Comparison of ENCODE assay signal across 23 cellular contexts in the genomic region with DNA sequence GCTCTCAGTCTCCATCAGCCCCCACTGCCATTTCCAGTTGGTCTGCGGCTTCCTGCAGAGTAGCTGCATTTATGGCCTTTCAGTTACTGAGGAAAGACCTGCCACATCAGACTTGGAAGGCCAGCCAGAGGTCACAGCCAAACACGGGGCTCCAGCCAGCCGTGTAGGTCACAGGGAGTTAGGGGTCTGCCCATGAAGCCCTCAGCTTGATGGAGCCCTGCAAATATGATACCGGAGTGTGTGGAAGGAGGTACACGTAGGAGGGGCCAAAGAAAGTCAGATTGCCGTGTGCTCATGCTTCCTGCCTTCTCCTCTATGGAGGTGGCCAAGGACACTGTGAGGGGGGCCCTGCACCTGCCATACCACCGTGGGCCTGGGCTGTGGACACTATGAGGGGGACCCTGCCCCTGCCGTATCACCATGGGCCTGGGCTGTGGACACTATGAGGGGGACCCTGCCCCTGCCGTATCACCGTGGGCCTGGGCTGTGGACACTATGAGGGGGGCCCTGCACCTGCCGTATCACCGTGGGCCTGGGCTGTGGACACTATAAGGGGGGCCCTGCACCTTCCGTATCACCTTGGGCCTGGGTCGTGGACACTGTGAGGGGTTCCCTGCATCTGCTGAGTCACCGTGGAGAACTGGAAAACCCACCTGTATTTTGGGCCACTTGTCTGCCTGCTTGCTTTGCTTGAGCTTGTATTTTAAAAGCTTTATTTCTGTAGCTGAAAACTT.
DNase-seq lines count a peak whose midpoint lies in the region; FAIRE-seq and TF ChIP-seq lines count a peak whose summit lies in the region.
"Had no signal": no experiment of that assay in that cellular context is flagged by ENCODE, and none has a peak within 500 bp of the region (broad histone marks: within the 10 kb centered on the region; RNA-seq: fewer than 3 reads in every experiment).

No MANE protein-coding gene starts in this region.

- H3K36me3 ChIP-seq in endodermal cell (ENCODE audit: control insufficient read depth, insufficient read depth, low read length) = no peaks in the 10 kb centered on the region
- H3K36me3 ChIP-seq in kidney (ENCODE audit: control insufficient read depth in 1 of 2, insufficient read depth in 2 of 2, low read length in 2 of 2) = no peaks in the 10 kb centered on the region
- no peaks in the 10 kb centered on the region for H3K36me3 ChIP-seq in neuronal stem cell (replicated peaks in 1 of 2; ENCODE audit: control insufficient read depth in 2 of 2, insufficient read depth in 2 of 2, low read length in 2 of 2)
- no peaks in the 10 kb centered on the region for H3K36me3 ChIP-seq in vagina
- H3K36me3 ChIP-seq: BE2C had no signal

- no peak overlapping the region for H3K4me3 ChIP-seq in endodermal cell (ENCODE audit: low read length)
- no peak overlapping the region for H3K4me3 ChIP-seq in kidney (ENCODE audit: low read length in 2 of 2)
- no peak overlapping the region for H3K4me3 ChIP-seq in neuronal stem cell (ENCODE audit: low read length in 2 of 2)
- no peak overlapping the region for H3K4me3 ChIP-seq in vagina

- no peak overlapping the region for H4K91ac ChIP-seq in neuronal stem cell (ENCODE audit: low read depth, low read length, poor library complexity)

- H3K27ac ChIP-seq in endodermal cell (ENCODE audit: low read depth, low read length) (no peak overlapping the region), kidney (ENCODE audit: low read depth in 2 of 2, low read length in 2 of 2) (no peak overlapping the region), neuronal stem cell (replicated peaks; ENCODE audit: low read length) (no peak overlapping the region), vagina (no peak overlapping the region)

- H3K23ac ChIP-seq in neuronal stem cell (ENCODE audit: low read depth, low read length, poor library complexity) = peak overlapping the region; percentile 56

- no peak overlapping the region for H2BK12ac ChIP-seq in neuronal stem cell (ENCODE audit: low read length)

- no peak overlapping the region for H4K8ac ChIP-seq in neuronal stem cell (ENCODE audit: low read depth, low read length)

- H3K4me2 ChIP-seq in neuronal stem cell (ENCODE audit: insufficient read depth, low read length, poor library complexity, severe bottlenecking) = no peak overlapping the region

- WGBS in endodermal cell (ENCODE audit: insufficient coverage in 1 of 2, insufficient read length in 1 of 2), 2 experiments = 90 to 92% methylated on average over 10 to 15 of the region's 15 CpGs
- no CpG with 5 or more reads among the region's 15 CpGs for WGBS in neuronal stem cell (ENCODE audit: extremely low coverage in 2 of 2, insufficient read length in 2 of 2, insufficient replicate concordance in 1 of 2), 2 donors

- no peaks in the 10 kb centered on the region for H3K27me3 Mint-ChIP-seq in endodermal cell (ENCODE audit: insufficient read depth)

- no peak for TF ChIP-seq POLR2A in vagina (IDR thresholded peaks at IDR 0.05)

- no peaks in the 10 kb centered on the region for H3K9me3 Mint-ChIP-seq in endodermal cell

- intact Hi-C loops in kidney (cut with DNase I) = no loop called here
- intact Hi-C loops in vagina (cut with DNase I) = no loop called here

- H3K79me1 ChIP-seq in neuronal stem cell (ENCODE audit: low read depth, low read length) = no peaks in the 10 kb centered on the region

- no peak overlapping the region for H2BK15ac ChIP-seq in neuronal stem cell (ENCODE audit: low read length)

- H2BK120ac ChIP-seq in neuronal stem cell (ENCODE audit: low read depth, low read length) = no peak overlapping the region

- H3K27ac Mint-ChIP-seq in endodermal cell = no peak overlapping the region
- H3K27ac Mint-ChIP-seq: CD4-positive, CD25-positive, alpha-beta regulatory T cell; HFFc6 had no signal

- H3K9me3 ChIP-seq in endodermal cell (ENCODE audit: control insufficient read depth, low read length) = no peaks in the 10 kb centered on the region
- no peaks in the 10 kb centered on the region for H3K9me3 ChIP-seq in kidney (ENCODE audit: control insufficient read depth in 1 of 2, low read length in 2 of 2)
- H3K9me3 ChIP-seq in neuronal stem cell (replicated peaks in 1 of 2; ENCODE audit: control insufficient read depth in 2 of 2, insufficient read depth in 1 of 2, low read depth in 1 of 2, low read length in 2 of 2) = no peaks in the 10 kb centered on the region
- no peaks in the 10 kb centered on the region for H3K9me3 ChIP-seq in vagina
- H3K9me3 ChIP-seq: BE2C, Caco-2 had no signal

- peak; percentile 41 for DNase-seq in endodermal cell
- DNase-seq in kidney = peak; percentile 49
- DNase-seq in neuronal stem cell (ENCODE audit: low spot score) = no peak
- DNase-seq in vagina (ENCODE audit: extremely low spot score in 2 of 2) = peak; percentile 47 to 85
- DNase-seq in cortex of kidney (lab: John Stamatoyannopoulos, UW) = no peak
- DNase-seq in stimulated activated CD4-positive, alpha-beta T cell treated with anti-CD3 and anti-CD28 coated beads, Interleukin-2, amount 100 ng/mL, for 24 hours = no peak
- DNase-seq in GM19238 (ENCODE audit: insufficient read length, low spot score) = no peak
- DNase-seq: ACHN; BE2C; C1 segment of cervical spinal cord; CD4-positive, CD25-positive, alpha-beta regulatory T cell; DMS79; GDM1; GOT3; H7; HFFc6; IMR-90 had no signal

- H2AFZ ChIP-seq in neuronal stem cell (ENCODE audit: low read length) = no peak overlapping the region

- no peaks in the 10 kb centered on the region for H3K36me3 Mint-ChIP-seq in endodermal cell (ENCODE audit: low read depth)
- H3K36me3 Mint-ChIP-seq: CD4-positive, CD25-positive, alpha-beta regulatory T cell had no signal

- no peak overlapping the region for H2BK5ac ChIP-seq in neuronal stem cell (ENCODE audit: low read length)

- H3K9ac ChIP-seq in endodermal cell (ENCODE audit: extremely low read depth, low read length, poor library complexity, severe bottlenecking) = no peak overlapping the region
- no peak overlapping the region for H3K9ac ChIP-seq in kidney (ENCODE audit: low read length in 2 of 2)
- no peak overlapping the region for H3K9ac ChIP-seq in neuronal stem cell (ENCODE audit: low read depth, low read length, poor library complexity)

- H3K27me3 ChIP-seq in endodermal cell (ENCODE audit: control insufficient read depth, insufficient read depth, low read length, poor library complexity, severe bottlenecking) (no peaks in the 10 kb centered on the region), neuronal stem cell (ENCODE audit: control insufficient read depth in 3 of 3, insufficient read depth in 3 of 3, low read depth in 1 of 3, low read length in 3 of 3) (no peaks in the 10 kb centered on the region), vagina (no peaks in the 10 kb centered on the region)

- TF ChIP-seq CTCF in endodermal cell (conservative IDR thresholded peaks at IDR 0.05) (no peak), kidney (IDR thresholded peaks at IDR 0.05; ENCODE audit: borderline replicate concordance, extremely low read depth, insufficient read depth) (no peak), vagina (IDR thresholded peaks at IDR 0.05) (no peak)

- no peak overlapping the region for H3K18ac ChIP-seq in neuronal stem cell (ENCODE audit: low read length)

- no peaks in the 10 kb centered on the region for H3K4me1 ChIP-seq in endodermal cell (ENCODE audit: control insufficient read depth, insufficient read depth, low read length)
- peaks cover 0 to 7% of the 10 kb centered on the region in 2 donors for H3K4me1 ChIP-seq in kidney (ENCODE audit: control insufficient read depth in 1 of 2, insufficient read depth in 1 of 2, low read depth in 1 of 2, low read length in 2 of 2)
- peaks cover 0 to 3% of the 10 kb centered on the region in 2 donors for H3K4me1 ChIP-seq in neuronal stem cell (ENCODE audit: control insufficient read depth in 2 of 2, insufficient read depth in 1 of 2, low read depth in 1 of 2, low read length in 2 of 2)
- H3K4me1 ChIP-seq in vagina = no peaks in the 10 kb centered on the region
- H3K4me1 ChIP-seq: BE2C had no signal

- peaks cover 5% of the 10 kb centered on the region for H3K4me1 Mint-ChIP-seq in endodermal cell
- H3K4me1 Mint-ChIP-seq: CD4-positive, CD25-positive, alpha-beta regulatory T cell had no signal

- H3K4ac ChIP-seq in neuronal stem cell (ENCODE audit: low read length) = no peak overlapping the region

- no peak overlapping the region for H3K14ac ChIP-seq in neuronal stem cell (ENCODE audit: low read length)

- no peak for FAIRE-seq in kidney (lab: Jason Lieb, UNC)
- FAIRE-seq: A204.1, D721Med, GM12892, GM18507, HTR-8/SVneo had no signal

- H2AK5ac ChIP-seq in neuronal stem cell (ENCODE audit: low read depth, low read length) = no peak overlapping the region

- no peak overlapping the region for H3K4me3 Mint-ChIP-seq in endodermal cell
- H3K4me3 Mint-ChIP-seq: CD4-positive, CD25-positive, alpha-beta regulatory T cell; HFFc6 had no signal

Comparison
In these comparisons a context has a peak if more than half of its experiments do, and no peak if none do; other contexts are left out.
1. DNase-seq: peak in endodermal cell (single experiment), kidney (single experiment) and vagina (2 of 2); none in neuronal stem cell (single experiment), cortex of kidney (single experiment), stimulated activated CD4-positive, alpha-beta T cell treated with anti-CD3 and anti-CD28 coated beads, Interleukin-2, amount 100 ng/mL, for 24 hours (0 of 2) and GM19238 (single experiment).